In the genomic region with DNA sequence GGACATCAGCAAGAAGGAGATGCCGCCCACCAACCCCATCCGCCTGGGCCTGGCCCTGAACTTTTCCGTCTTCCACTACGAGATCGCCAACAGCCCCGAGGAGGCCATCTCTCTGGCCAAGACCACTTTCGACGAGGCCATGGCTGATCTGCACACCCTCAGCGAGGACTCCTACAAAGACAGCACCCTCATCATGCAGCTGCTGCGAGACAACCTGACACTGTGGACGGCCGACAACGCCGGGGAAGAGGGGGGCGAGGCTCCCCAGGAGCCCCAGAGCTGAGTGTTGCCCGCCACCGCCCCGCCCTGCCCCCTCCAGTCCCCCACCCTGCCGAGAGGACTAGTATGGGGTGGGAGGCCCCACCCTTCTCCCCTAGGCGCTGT, we compare ENCODE assay signal across 1 cellular context.
TF ChIP-seq lines count a peak whose summit lies in the region.

No MANE protein-coding gene starts in this region.

TF ChIP-seq in IMR-90, 13 proteins besides CTCF, POLR2A, EP300 and RAD21:
- TF ChIP-seq, protein P1, sequence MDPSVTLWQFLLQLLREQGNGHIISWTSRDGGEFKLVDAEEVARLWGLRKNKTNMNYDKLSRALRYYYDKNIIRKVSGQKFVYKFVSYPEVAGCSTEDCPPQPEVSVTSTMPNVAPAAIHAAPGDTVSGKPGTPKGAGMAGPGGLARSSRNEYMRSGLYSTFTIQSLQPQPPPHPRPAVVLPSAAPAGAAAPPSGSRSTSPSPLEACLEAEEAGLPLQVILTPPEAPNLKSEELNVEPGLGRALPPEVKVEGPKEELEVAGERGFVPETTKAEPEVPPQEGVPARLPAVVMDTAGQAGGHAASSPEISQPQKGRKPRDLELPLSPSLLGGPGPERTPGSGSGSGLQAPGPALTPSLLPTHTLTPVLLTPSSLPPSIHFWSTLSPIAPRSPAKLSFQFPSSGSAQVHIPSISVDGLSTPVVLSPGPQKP (IDR thresholded peaks at IDR 0.05; ENCODE audit: borderline replicate concordance, low read depth, low read length), result no peak
- no peak for TF ChIP-seq BHLHE40 (IDR thresholded peaks at IDR 0.05; ENCODE audit: low read depth, low read length)
- TF ChIP-seq RCOR1 (IDR thresholded peaks at IDR 0.05; ENCODE audit: insufficient replicate concordance, low read length), result no peak
- no peak for TF ChIP-seq MAZ (IDR thresholded peaks at IDR 0.05; ENCODE audit: borderline replicate concordance, low read depth, low read length)
- TF ChIP-seq SMC3 (IDR thresholded peaks at IDR 0.05; ENCODE audit: low read depth, low read length), result no peak
